1 cellular context compared by ENCODE assay signal in the genomic region with DNA sequence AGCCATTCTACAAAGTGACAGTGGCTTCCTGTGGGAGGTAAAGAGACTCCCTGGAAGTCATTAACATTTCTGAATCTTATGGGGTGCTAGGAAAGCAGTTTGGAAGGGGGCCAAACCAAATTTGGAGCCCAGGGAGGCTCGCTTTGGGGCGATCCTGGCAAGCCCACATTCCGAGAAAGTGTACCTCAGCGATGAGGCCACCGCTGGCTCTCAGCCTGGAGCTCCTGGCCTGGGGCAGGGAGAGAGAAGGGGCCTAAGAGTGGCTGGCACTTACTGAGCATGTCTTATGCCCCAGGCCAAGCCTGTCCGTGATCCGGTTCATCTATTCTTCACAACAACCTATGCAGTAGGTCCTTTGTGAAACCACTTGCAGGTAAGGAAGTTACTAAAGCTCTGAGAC.
TF ChIP-seq lines count a peak whose summit lies in the region.

No MANE protein-coding gene starts in this region.

TF ChIP-seq in GM23338, 12 proteins besides CTCF, POLR2A, EP300 and RAD21:
- TF ChIP-seq, protein P1, sequence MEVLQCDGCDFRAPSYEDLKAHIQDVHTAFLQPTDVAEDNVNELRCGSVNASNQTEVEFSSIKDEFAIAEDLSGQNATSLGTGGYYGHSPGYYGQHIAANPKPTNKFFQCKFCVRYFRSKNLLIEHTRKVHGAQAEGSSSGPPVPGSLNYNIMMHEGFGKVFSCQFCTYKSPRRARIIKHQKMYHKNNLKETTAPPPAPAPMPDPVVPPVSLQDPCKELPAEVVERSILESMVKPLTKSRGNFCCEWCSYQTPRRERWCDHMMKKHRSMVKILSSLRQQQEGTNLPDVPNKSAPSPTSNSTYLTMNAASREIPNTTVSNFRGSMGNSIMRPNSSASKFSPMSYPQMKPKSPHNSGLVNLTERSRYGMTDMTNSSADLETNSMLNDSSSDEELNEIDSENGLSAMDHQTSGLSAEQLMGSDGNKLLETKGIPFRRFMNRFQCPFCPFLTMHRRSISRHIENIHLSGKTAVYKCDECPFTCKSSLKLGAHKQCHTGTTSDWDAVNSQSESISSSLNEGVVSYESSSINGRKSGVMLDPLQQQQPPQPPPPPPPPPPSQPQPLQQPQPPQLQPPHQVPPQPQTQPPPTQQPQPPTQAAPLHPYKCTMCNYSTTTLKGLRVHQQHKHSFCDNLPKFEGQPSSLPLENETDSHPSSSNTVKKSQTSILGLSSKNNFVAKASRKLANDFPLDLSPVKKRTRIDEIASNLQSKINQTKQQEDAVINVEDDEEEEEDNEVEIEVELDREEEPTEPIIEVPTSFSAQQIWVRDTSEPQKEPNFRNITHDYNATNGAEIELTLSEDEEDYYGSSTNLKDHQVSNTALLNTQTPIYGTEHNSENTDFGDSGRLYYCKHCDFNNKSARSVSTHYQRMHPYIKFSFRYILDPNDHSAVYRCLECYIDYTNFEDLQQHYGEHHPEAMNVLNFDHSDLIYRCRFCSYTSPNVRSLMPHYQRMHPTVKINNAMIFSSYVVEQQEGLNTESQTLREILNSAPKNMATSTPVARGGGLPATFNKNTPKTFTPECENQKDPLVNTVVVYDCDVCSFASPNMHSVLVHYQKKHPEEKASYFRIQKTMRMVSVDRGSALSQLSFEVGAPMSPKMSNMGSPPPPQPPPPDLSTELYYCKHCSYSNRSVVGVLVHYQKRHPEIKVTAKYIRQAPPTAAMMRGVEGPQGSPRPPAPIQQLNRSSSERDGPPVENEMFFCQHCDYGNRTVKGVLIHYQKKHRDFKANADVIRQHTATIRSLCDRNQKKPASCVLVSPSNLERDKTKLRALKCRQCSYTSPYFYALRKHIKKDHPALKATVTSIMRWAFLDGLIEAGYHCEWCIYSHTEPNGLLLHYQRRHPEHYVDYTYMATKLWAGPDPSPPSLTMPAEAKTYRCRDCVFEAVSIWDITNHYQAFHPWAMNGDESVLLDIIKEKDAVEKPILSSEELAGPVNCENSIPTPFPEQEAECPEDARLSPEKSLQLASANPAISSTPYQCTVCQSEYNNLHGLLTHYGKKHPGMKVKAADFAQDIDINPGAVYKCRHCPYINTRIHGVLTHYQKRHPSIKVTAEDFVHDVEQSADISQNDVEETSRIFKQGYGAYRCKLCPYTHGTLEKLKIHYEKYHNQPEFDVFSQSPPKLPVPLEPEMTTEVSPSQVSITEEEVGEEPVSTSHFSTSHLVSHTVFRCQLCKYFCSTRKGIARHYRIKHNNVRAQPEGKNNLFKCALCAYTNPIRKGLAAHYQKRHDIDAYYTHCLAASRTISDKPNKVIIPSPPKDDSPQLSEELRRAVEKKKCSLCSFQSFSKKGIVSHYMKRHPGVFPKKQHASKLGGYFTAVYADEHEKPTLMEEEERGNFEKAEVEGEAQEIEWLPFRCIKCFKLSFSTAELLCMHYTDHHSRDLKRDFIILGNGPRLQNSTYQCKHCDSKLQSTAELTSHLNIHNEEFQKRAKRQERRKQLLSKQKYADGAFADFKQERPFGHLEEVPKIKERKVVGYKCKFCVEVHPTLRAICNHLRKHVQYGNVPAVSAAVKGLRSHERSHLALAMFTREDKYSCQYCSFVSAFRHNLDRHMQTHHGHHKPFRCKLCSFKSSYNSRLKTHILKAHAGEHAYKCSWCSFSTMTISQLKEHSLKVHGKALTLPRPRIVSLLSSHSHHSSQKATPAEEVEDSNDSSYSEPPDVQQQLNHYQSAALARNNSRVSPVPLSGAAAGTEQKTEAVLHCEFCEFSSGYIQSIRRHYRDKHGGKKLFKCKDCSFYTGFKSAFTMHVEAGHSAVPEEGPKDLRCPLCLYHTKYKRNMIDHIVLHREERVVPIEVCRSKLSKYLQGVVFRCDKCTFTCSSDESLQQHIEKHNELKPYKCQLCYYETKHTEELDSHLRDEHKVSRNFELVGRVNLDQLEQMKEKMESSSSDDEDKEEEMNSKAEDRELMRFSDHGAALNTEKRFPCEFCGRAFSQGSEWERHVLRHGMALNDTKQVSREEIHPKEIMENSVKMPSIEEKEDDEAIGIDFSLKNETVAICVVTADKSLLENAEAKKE (CRISPR knock-in tag; IDR thresholded peaks at IDR 0.05) = no peak
- no peak for TF ChIP-seq EZH2phosphoT487 (IDR thresholded peaks at IDR 0.05; ENCODE audit: unreplicated experiment)
- TF ChIP-seq EZH2 (IDR thresholded peaks at IDR 0.05; ENCODE audit: low read depth, unreplicated experiment) = no peak
- no peak for TF ChIP-seq ZNF114 (CRISPR knock-in tag; IDR thresholded peaks at IDR 0.05)
- no peak for TF ChIP-seq NANOG (IDR thresholded peaks at IDR 0.05; ENCODE audit: borderline replicate concordance)
- no peak for TF ChIP-seq JUNB (IDR thresholded peaks at IDR 0.05; ENCODE audit: unreplicated experiment)
- TF ChIP-seq, protein P2, sequence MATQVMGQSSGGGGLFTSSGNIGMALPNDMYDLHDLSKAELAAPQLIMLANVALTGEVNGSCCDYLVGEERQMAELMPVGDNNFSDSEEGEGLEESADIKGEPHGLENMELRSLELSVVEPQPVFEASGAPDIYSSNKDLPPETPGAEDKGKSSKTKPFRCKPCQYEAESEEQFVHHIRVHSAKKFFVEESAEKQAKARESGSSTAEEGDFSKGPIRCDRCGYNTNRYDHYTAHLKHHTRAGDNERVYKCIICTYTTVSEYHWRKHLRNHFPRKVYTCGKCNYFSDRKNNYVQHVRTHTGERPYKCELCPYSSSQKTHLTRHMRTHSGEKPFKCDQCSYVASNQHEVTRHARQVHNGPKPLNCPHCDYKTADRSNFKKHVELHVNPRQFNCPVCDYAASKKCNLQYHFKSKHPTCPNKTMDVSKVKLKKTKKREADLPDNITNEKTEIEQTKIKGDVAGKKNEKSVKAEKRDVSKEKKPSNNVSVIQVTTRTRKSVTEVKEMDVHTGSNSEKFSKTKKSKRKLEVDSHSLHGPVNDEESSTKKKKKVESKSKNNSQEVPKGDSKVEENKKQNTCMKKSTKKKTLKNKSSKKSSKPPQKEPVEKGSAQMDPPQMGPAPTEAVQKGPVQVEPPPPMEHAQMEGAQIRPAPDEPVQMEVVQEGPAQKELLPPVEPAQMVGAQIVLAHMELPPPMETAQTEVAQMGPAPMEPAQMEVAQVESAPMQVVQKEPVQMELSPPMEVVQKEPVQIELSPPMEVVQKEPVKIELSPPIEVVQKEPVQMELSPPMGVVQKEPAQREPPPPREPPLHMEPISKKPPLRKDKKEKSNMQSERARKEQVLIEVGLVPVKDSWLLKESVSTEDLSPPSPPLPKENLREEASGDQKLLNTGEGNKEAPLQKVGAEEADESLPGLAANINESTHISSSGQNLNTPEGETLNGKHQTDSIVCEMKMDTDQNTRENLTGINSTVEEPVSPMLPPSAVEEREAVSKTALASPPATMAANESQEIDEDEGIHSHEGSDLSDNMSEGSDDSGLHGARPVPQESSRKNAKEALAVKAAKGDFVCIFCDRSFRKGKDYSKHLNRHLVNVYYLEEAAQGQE (IDR thresholded peaks at IDR 0.05; ENCODE audit: unreplicated experiment) = no peak
- TF ChIP-seq ZNF331 (CRISPR knock-in tag; IDR thresholded peaks at IDR 0.05; ENCODE audit: low read depth) = no peak
- TF ChIP-seq, protein P3, sequence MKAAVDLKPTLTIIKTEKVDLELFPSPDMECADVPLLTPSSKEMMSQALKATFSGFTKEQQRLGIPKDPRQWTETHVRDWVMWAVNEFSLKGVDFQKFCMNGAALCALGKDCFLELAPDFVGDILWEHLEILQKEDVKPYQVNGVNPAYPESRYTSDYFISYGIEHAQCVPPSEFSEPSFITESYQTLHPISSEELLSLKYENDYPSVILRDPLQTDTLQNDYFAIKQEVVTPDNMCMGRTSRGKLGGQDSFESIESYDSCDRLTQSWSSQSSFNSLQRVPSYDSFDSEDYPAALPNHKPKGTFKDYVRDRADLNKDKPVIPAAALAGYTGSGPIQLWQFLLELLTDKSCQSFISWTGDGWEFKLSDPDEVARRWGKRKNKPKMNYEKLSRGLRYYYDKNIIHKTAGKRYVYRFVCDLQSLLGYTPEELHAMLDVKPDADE (IDR thresholded peaks at IDR 0.05) = no peak
TF ChIP-seq in GM23338: peak in this region for 0.
